ENCODE assay signal across 1 cellular context in genomic region chr1:158007180-158007579, GRCh38.
TF ChIP-seq lines count a peak whose summit lies in the region.

No MANE protein-coding gene starts in this region.

TF ChIP-seq in H1, 55 proteins besides CTCF, POLR2A, EP300 and RAD21 (continued from another document):
- TF ChIP-seq TEAD4 (IDR thresholded peaks at IDR 0.05; ENCODE audit: low read depth, low read length), result no peak
